ENCODE assay signal across 19 cellular contexts in genomic region chr17:745406-745805, GRCh38. TPM values are rescaled to one million over a fixed set of nuclear protein-coding genes. Genes with fewer than 3 reads are reported as not detected.
DNase-seq lines count a peak whose midpoint lies in the region; ATAC-seq, FAIRE-seq and TF ChIP-seq lines count a peak whose summit lies in the region.
"Had no signal": no experiment of that assay in that cellular context is flagged by ENCODE, and none has a peak within 500 bp of the region (broad histone marks: within the 10 kb centered on the region; RNA-seq: fewer than 3 reads in every experiment).

No MANE protein-coding gene starts in this region.

- peaks cover 15% of the 10 kb centered on the region for H3K9me1 ChIP-seq in IMR-90 (ENCODE audit: insufficient read depth, low read length)
- H3K9me1 ChIP-seq in K562 (ENCODE audit: control insufficient read depth, insufficient read depth, low read length), result no peaks in the 10 kb centered on the region

- TF ChIP-seq EP300 in K562 (IDR thresholded peaks at IDR 0.05; ENCODE audit: low read length), result no peak

- H3K36me3 ChIP-seq in IMR-90 (ENCODE audit: control insufficient read depth, insufficient read depth, low read length), result peaks cover 65% of the 10 kb centered on the region
- H3K36me3 ChIP-seq in K562 (ENCODE audit: control insufficient read depth, insufficient read depth, low read length), result peaks cover 92% of the 10 kb centered on the region

- WGBS in IMR-90 (ENCODE audit: extremely low coverage in 2 of 2, insufficient read length in 1 of 2), 2 experiments, result 91% methylated on average over 10 of the region's 11 CpGs; no CpG with 5 or more reads in 1 of the 2 experiments
- WGBS in K562 (ENCODE audit: insufficient coverage, low coverage, missing lambda C conversion rate), result 94% methylated on average over 3 of the region's 11 CpGs

- no peak overlapping the region for H4K91ac ChIP-seq in IMR-90 (ENCODE audit: insufficient read depth, low read depth, low read length)

- no peak for TF ChIP-seq CTCF in IMR-90 (conservative IDR thresholded peaks at IDR 0.05; ENCODE audit: low read depth, low read length)
- no peak for TF ChIP-seq CTCF in K562 (IDR thresholded peaks at IDR 0.05 in 2 of 3, conservative IDR thresholded peaks at IDR 0.05 in 1 of 3; ENCODE audit: insufficient read depth in 2 of 3, low read depth in 1 of 3, low read length in 3 of 3)

- H2AK5ac ChIP-seq in IMR-90 (ENCODE audit: low read depth, low read length), result no peak overlapping the region

- H3K23ac ChIP-seq in IMR-90 (ENCODE audit: low read depth, low read length), result no peak overlapping the region

- peaks cover 25 to 89% of the 10 kb centered on the region in 2 experiments for H3K79me1 ChIP-seq in IMR-90 (ENCODE audit: low read depth in 1 of 2, low read length in 2 of 2)

- TF ChIP-seq POLR2A in IMR-90 (IDR thresholded peaks at IDR 0.05; ENCODE audit: low read depth, low read length) (no peak), K562 (conservative IDR thresholded peaks at IDR 0.05) (no peak)

- H3K18ac ChIP-seq in IMR-90 (ENCODE audit: low read depth, low read length), result no peak overlapping the region

- no peak overlapping the region for H4K5ac ChIP-seq in IMR-90 (ENCODE audit: low read depth, low read length)

- CTCF ChIA-PET in IMR-90 (lab: Yijun Ruan, JAX), result no interaction called here
- CTCF ChIA-PET in K562 (lab: Yijun Ruan, JAX; ENCODE audit: low intra/inter-chr PET ratio), result no interaction called here

- intact Hi-C loops in Right ventricle myocardium inferior (cut with DNase I) (no loop called here), left ventricle myocardium superior (cut with micrococcal nuclease) (no loop called here), IMR-90 (cut with micrococcal nuclease) (no loop called here), K562 (cut with micrococcal nuclease) (no loop called here)

- TF ChIP-seq RAD21 in IMR-90 (IDR thresholded peaks at IDR 0.05; ENCODE audit: low read length) (no peak), K562 (CRISPR knock-in tag; conservative IDR thresholded peaks at IDR 0.05 in 1 of 2, IDR thresholded peaks at IDR 0.05 in 1 of 2) (no peak)

- no peaks in the 10 kb centered on the region for H3K4me1 ChIP-seq in IMR-90 (ENCODE audit: control insufficient read depth, insufficient read depth, low read length)
- H3K4me1 ChIP-seq in K562 (replicated peaks in 1 of 2; ENCODE audit: control insufficient read depth in 2 of 2, insufficient read depth in 2 of 2, low read length in 2 of 2), result peaks cover under 1 to 4% of the 10 kb centered on the region in 2 experiments; a peak in 1 of 5 replicates
- H3K4me1 ChIP-seq: Caco-2 had no signal

- no peaks in the 10 kb centered on the region for H3K9me3 ChIP-seq in IMR-90 (ENCODE audit: control insufficient read depth, insufficient read depth, low read length)
- no peaks in the 10 kb centered on the region for H3K9me3 ChIP-seq in K562 (replicated peaks; ENCODE audit: control insufficient read depth, insufficient read depth, low read depth, low read length)
- H3K9me3 ChIP-seq: Caco-2 had no signal

- H2BK120ac ChIP-seq in IMR-90 (ENCODE audit: low read depth, low read length), result no peak overlapping the region

- no TSS peak for BruUV-seq in IMR-90 (replicated peaks; lab: Mats Ljungman, UMichigan)
- BruUV-seq in K562 (replicated peaks; lab: Mats Ljungman, UMichigan), result no TSS peak

- peak; percentile 23 for ATAC-seq in Right ventricle myocardium inferior
- ATAC-seq in left ventricle myocardium superior, result no peak
- ATAC-seq in IMR-90 (ENCODE audit: low read depth), result no peak
- no peak for ATAC-seq in K562
- no peak for ATAC-seq in GM18517 (IDR thresholded peaks at IDR 0.05; ENCODE audit: unreplicated experiment)
- ATAC-seq: HCT116 had no signal

- no peak overlapping the region for H3K4me3 ChIP-seq in IMR-90 (ENCODE audit: insufficient read depth, low read depth, low read length)
- no peak overlapping the region for H3K4me3 ChIP-seq in K562

- H3K27me3 ChIP-seq in IMR-90 (ENCODE audit: control insufficient read depth, insufficient read depth, low read length), result no peaks in the 10 kb centered on the region
- no peaks in the 10 kb centered on the region for H3K27me3 ChIP-seq in K562 (ENCODE audit: control insufficient read depth in 2 of 2, insufficient read depth in 2 of 2, low read length in 2 of 2)

- H4K8ac ChIP-seq in IMR-90 (ENCODE audit: low read depth in 2 of 2, low read length in 2 of 2), result no peak overlapping the region

- H3K56ac ChIP-seq in IMR-90 (ENCODE audit: extremely low read depth, insufficient read depth, low read length), result no peak overlapping the region

- H2AK9ac ChIP-seq in IMR-90 (replicated peaks; ENCODE audit: low read depth, low read length, poor library complexity), result peak overlapping the region; percentile 19

- dilution Hi-C loops in IMR-90 (cut with HindIII; ENCODE audit: low sequenced_read_pairs, unreplicated experiment), result no loop called here

- POLR2A ChIA-PET in IMR-90 (lab: Charles Lee; ENCODE audit: unreplicated experiment), result no interaction called here
- POLR2A ChIA-PET in K562 (lab: Yijun Ruan, JAX), result interaction anchor here (0.7 to 1.9 kb wide), 5 partner anchors 10 to 69 kb away, joined by 3 to 7 read pairs (median 4); no protein-coding TSS in a partner anchor

- H3K9ac ChIP-seq in IMR-90 (ENCODE audit: low read depth, low read length) (no peak overlapping the region), K562 (ENCODE audit: insufficient read depth in 1 of 2, low read depth in 2 of 2, low read length in 2 of 2) (no peak overlapping the region)

- peaks cover 48% of the 10 kb centered on the region for H3K79me2 ChIP-seq in K562 (ENCODE audit: control insufficient read depth, insufficient read depth, low read length)

- no peak overlapping the region for H3K4ac ChIP-seq in IMR-90 (ENCODE audit: low read depth, low read length)

- H3K27ac ChIP-seq in IMR-90 (ENCODE audit: insufficient read depth, low read length), result no peak overlapping the region
- H3K27ac ChIP-seq in K562 (ENCODE audit: extremely low read depth, low read depth, low read length), result no peak overlapping the region

- H2BK15ac ChIP-seq in IMR-90 (ENCODE audit: low read depth, low read length), result no peak overlapping the region

- no peak overlapping the region for H2BK5ac ChIP-seq in IMR-90 (ENCODE audit: low read depth, low read length, poor library complexity, severe bottlenecking)

- in situ Hi-C loops in IMR-90 (cut with MboI; ENCODE audit: low sequenced_read_pairs) (no loop called here), K562 (cut with MboI) (no loop called here)

- H2AFZ ChIP-seq in IMR-90 (replicated peaks; ENCODE audit: low read length, poor library complexity) (no peak overlapping the region), K562 (ENCODE audit: low read depth, low read length) (no peak overlapping the region)

- DNase-seq in Right ventricle myocardium inferior (ENCODE audit: missing footprints) (no peak), left ventricle myocardium superior (no peak), IMR-90 (no peak), K562 (ENCODE audit: extremely low read depth in 1 of 4, low spot score in 3 of 4) (no peak), NCI-H446 treated with DMSO at 0.1 percent for 48 hours (lab: John Stamatoyannopoulos, UW) (no peak)
- DNase-seq in effector CD4-positive, alpha-beta T cell, result no peak
- DNase-seq: 8988T; C1 segment of cervical spinal cord; Caco-2; CD4-positive, alpha-beta T cell; DMS153; GDM1; GOT3; H7; HFFc6 had no signal

- H3K4me2 ChIP-seq in IMR-90 (ENCODE audit: low read depth, low read length), result no peak overlapping the region
- no peak overlapping the region for H3K4me2 ChIP-seq in K562 (ENCODE audit: insufficient read depth, low read length)

- H4K20me1 ChIP-seq in IMR-90 (ENCODE audit: insufficient read depth, low read length) (peaks cover 38% of the 10 kb centered on the region), K562 (replicated peaks; ENCODE audit: control insufficient read depth, insufficient read depth, low read length) (peaks cover 15% of the 10 kb centered on the region)

- no peak overlapping the region for H3K14ac ChIP-seq in IMR-90 (replicated peaks; ENCODE audit: low read depth, low read length)

- H2BK20ac ChIP-seq in IMR-90 (ENCODE audit: low read depth, low read length), result no peak overlapping the region

- FAIRE-seq in K562 (lab: Jason Lieb, UNC), result no peak
- FAIRE-seq: GM12892, GM18507 had no signal

RNA-seq across cellular contexts. Expression of gene GEMIN4, which starts 6.7 kb away (rescaled TPM):
- total RNA-seq in Right ventricle myocardium inferior, result 12.6 TPM
- total RNA-seq in left ventricle myocardium superior, result 14.1 TPM
- 13.9 and 16.5 TPM in 2 replicates for total RNA-seq in IMR-90 (2012; rRNA removed)
- 18.3 and 20.4 TPM in 2 replicates for polyA plus RNA-seq in IMR-90 (2012; rRNA removed)
- polyA plus RNA-seq in IMR-90 (2012; cell fraction: cytosol; rRNA removed), result 13.6 and 16.5 TPM in 2 replicates
- polyA plus RNA-seq in IMR-90 (2012; cell fraction: nucleus; rRNA removed; ENCODE audit: low replicate concordance), result 29.9 and 42.3 TPM in 2 replicates
- total RNA-seq in K562 (2011; cell fraction: chromatin; rRNA removed; ENCODE audit: low replicate concordance), result 30.0 and 64.9 TPM in 2 replicates
- total RNA-seq in K562 (2011; cell fraction: nucleolus; rRNA removed), result 36.8 and 49.5 TPM in 2 replicates
- 43.7 and 49.5 TPM in 2 replicates for total RNA-seq in K562 (2011; cell fraction: nucleoplasm; rRNA removed)
- 16.7 and 25.3 TPM in 2 replicates for total RNA-seq in K562 (2014; rRNA removed)
- 6.3 and 8.6 TPM in 2 replicates for total RNA-seq in K562 (2014; rRNA removed; fragmentation: Illumina TruSeq; extraction: Trizol)
- total RNA-seq in K562 (2015; rRNA removed; fragmentation: Illumina TruSeq; extraction: Trizol), result 9.4 and 10.5 TPM in 2 replicates
- total RNA-seq in K562 (2021), result 36.6 and 38.5 TPM in 2 replicates
- 10.8 and 23.4 TPM in 2 replicates for polyA plus RNA-seq in K562 (2011; rRNA removed)
- 9.8 and 21.2 TPM in 2 replicates for polyA plus RNA-seq in K562 (2011; cell fraction: cytosol; rRNA removed)
- 22.9 and 38.2 TPM in 2 replicates for polyA plus RNA-seq in K562 (2011; cell fraction: nucleus; rRNA removed)
- 20.2 and 21.9 TPM in 2 replicates for polyA plus RNA-seq in K562 (2012)
- polyA plus RNA-seq in K562 (2014; fragmentation: Illumina TruSeq; extraction: Trizol), result 32.1 and 42.5 TPM in 2 replicates
- polyA plus RNA-seq in K562 (2014; fragmentation: Nextera tagmentation; extraction: Ambion mirVana), result 1 to 10 TPM; 1.8 to 2.3 TPM
- 14.3 and 15.8 TPM in 2 replicates for polyA plus RNA-seq in K562 (2014; rRNA removed)
- polyA minus RNA-seq in K562 (2011; rRNA and poly(A)+ RNA removed), result 12.4 and 15.3 TPM in 2 replicates
- polyA minus RNA-seq in K562 (2011; cell fraction: cytosol; rRNA and poly(A)+ RNA removed), result 13.9 and 15.2 TPM in 2 replicates
- 18.6 and 25.3 TPM in 2 replicates for polyA minus RNA-seq in K562 (2011; cell fraction: nucleus; rRNA and poly(A)+ RNA removed)

RNA-seq across cellular contexts. Expression of gene TLCD3A, which starts 13.0 kb away (rescaled TPM):
- total RNA-seq in Right ventricle myocardium inferior (2.5 TPM), left ventricle myocardium superior (2.3 TPM), IMR-90 (2012; rRNA removed) (14.4 and 15.2 TPM in 2 replicates), K562 (2014; rRNA removed) (7.9 and 10.8 TPM in 2 replicates), K562 (2014; rRNA removed; fragmentation: Illumina TruSeq; extraction: Trizol) (5.6 and 6.5 TPM in 2 replicates), K562 (2015; rRNA removed; fragmentation: Illumina TruSeq; extraction: Trizol) (6.9 and 7.1 TPM in 2 replicates), K562 (2021) (8.7 and 9.3 TPM in 2 replicates)
- polyA plus RNA-seq in IMR-90 (2012; rRNA removed) (33.3 and 35.0 TPM in 2 replicates), K562 (2011; rRNA removed) (11.9 and 13.5 TPM in 2 replicates), K562 (2014; fragmentation: Illumina TruSeq; extraction: Trizol) (8.2 and 9.4 TPM in 2 replicates), K562 (2014; fragmentation: Nextera tagmentation; extraction: Ambion mirVana) (1 to 10 TPM; 1.3 to 1.7 TPM), K562 (2014; rRNA removed) (7.3 and 9.4 TPM in 2 replicates)
- 23.3 and 36.1 TPM in 2 replicates for polyA plus RNA-seq in IMR-90 (2012; cell fraction: cytosol; rRNA removed)
- polyA plus RNA-seq in IMR-90 (2012; cell fraction: nucleus; rRNA removed; ENCODE audit: low replicate concordance), result 19.6 and 20.6 TPM in 2 replicates
- total RNA-seq in K562 (2011; cell fraction: chromatin; rRNA removed; ENCODE audit: low replicate concordance), result 11.0 and 24.6 TPM in 2 replicates
- total RNA-seq in K562 (2011; cell fraction: nucleolus; rRNA removed), result 20.4 and 25.5 TPM in 2 replicates
- total RNA-seq in K562 (2011; cell fraction: nucleoplasm; rRNA removed), result 20.2 and 23.2 TPM in 2 replicates
- polyA plus RNA-seq in K562 (2011; cell fraction: cytosol; rRNA removed), result 16.7 and 24.3 TPM in 2 replicates
- polyA plus RNA-seq in K562 (2011; cell fraction: nucleus; rRNA removed), result 8.0 and 11.5 TPM in 2 replicates
- 9.3 and 10.4 TPM in 2 replicates for polyA plus RNA-seq in K562 (2012)
- 12.4 and 20.2 TPM in 2 replicates for polyA minus RNA-seq in K562 (2011; rRNA and poly(A)+ RNA removed)
- 10.1 and 10.3 TPM in 2 replicates for polyA minus RNA-seq in K562 (2011; cell fraction: cytosol; rRNA and poly(A)+ RNA removed)
- polyA minus RNA-seq in K562 (2011; cell fraction: nucleus; rRNA and poly(A)+ RNA removed), result 4.4 and 5.2 TPM in 2 replicates

RNA-seq across cellular contexts. Expression of gene VPS53, which starts 30.8 kb away (rescaled TPM):
- 33.5 TPM for total RNA-seq in Right ventricle myocardium inferior
- total RNA-seq in left ventricle myocardium superior, result 35.4 TPM
- 31.0 and 32.8 TPM in 2 replicates for total RNA-seq in IMR-90 (2012; rRNA removed)
- 19.3 and 23.4 TPM in 2 replicates for polyA plus RNA-seq in IMR-90 (2012; rRNA removed)
- 6.8 and 8.5 TPM in 2 replicates for polyA plus RNA-seq in IMR-90 (2012; cell fraction: cytosol; rRNA removed)
- polyA plus RNA-seq in IMR-90 (2012; cell fraction: nucleus; rRNA removed; ENCODE audit: low replicate concordance), result 14.4 and 19.3 TPM in 2 replicates
- total RNA-seq in K562 (2011; cell fraction: chromatin; rRNA removed; ENCODE audit: low replicate concordance), result 76.4 and 103 TPM in 2 replicates
- total RNA-seq in K562 (2011; cell fraction: nucleolus; rRNA removed), result 32.6 and 35.0 TPM in 2 replicates
- total RNA-seq in K562 (2011; cell fraction: nucleoplasm; rRNA removed), result 47.7 and 52.4 TPM in 2 replicates
- total RNA-seq in K562 (2014; rRNA removed), result 4.9 and 9.1 TPM in 2 replicates
- 6.9 and 7.1 TPM in 2 replicates for total RNA-seq in K562 (2014; rRNA removed; fragmentation: Illumina TruSeq; extraction: Trizol)
- 8.1 and 8.3 TPM in 2 replicates for total RNA-seq in K562 (2015; rRNA removed; fragmentation: Illumina TruSeq; extraction: Trizol)
- total RNA-seq in K562 (2021), result 27.5 and 29.1 TPM in 2 replicates
- 9.9 and 12.4 TPM in 2 replicates for polyA plus RNA-seq in K562 (2011; rRNA removed)
- 7.0 and 8.0 TPM in 2 replicates for polyA plus RNA-seq in K562 (2011; cell fraction: cytosol; rRNA removed)
- 16.7 and 18.6 TPM in 2 replicates for polyA plus RNA-seq in K562 (2011; cell fraction: nucleus; rRNA removed)
- polyA plus RNA-seq in K562 (2012), result 9.9 and 17.0 TPM in 2 replicates
- 8.3 and 8.8 TPM in 2 replicates for polyA plus RNA-seq in K562 (2014; fragmentation: Illumina TruSeq; extraction: Trizol)
- 1 to 10 TPM in 1 of 2 experiments, under 1 TPM in 1; 0.90 to 1.3 TPM for polyA plus RNA-seq in K562 (2014; fragmentation: Nextera tagmentation; extraction: Ambion mirVana)
- polyA plus RNA-seq in K562 (2014; rRNA removed), result 6.0 and 8.2 TPM in 2 replicates
- 45.0 and 68.4 TPM in 2 replicates for polyA minus RNA-seq in K562 (2011; rRNA and poly(A)+ RNA removed)
- polyA minus RNA-seq in K562 (2011; cell fraction: cytosol; rRNA and poly(A)+ RNA removed), result 22.6 and 24.3 TPM in 2 replicates
- polyA minus RNA-seq in K562 (2011; cell fraction: nucleus; rRNA and poly(A)+ RNA removed), result 30.6 and 48.9 TPM in 2 replicates

RNA-seq across cellular contexts. Expression of gene GLOD4, which starts 36.7 kb away (rescaled TPM):
- total RNA-seq in Right ventricle myocardium inferior (21.2 TPM), left ventricle myocardium superior (29.9 TPM), IMR-90 (2012; rRNA removed) (26.3 and 41.1 TPM in 2 replicates), K562 (2014; rRNA removed) (45.3 and 52.0 TPM in 2 replicates), K562 (2014; rRNA removed; fragmentation: Illumina TruSeq; extraction: Trizol) (52.7 and 61.4 TPM in 2 replicates), K562 (2015; rRNA removed; fragmentation: Illumina TruSeq; extraction: Trizol) (49.8 and 54.6 TPM in 2 replicates), K562 (2021) (55.2 and 64.9 TPM in 2 replicates)
- polyA plus RNA-seq in IMR-90 (2012; rRNA removed) (26.5 and 36.7 TPM in 2 replicates), K562 (2011; rRNA removed) (45.6 and 65.9 TPM in 2 replicates), K562 (2014; fragmentation: Illumina TruSeq; extraction: Trizol) (67.2 and 67.6 TPM in 2 replicates), K562 (2014; fragmentation: Nextera tagmentation; extraction: Ambion mirVana) (100 to 1,000 TPM in 1 of 2 experiments, 10 to 100 TPM in 1; 62.3 to 109 TPM), K562 (2014; rRNA removed) (69.2 and 81.7 TPM in 2 replicates)
- 7.9 and 19.3 TPM in 2 replicates for polyA plus RNA-seq in IMR-90 (2012; cell fraction: cytosol; rRNA removed)
- polyA plus RNA-seq in IMR-90 (2012; cell fraction: nucleus; rRNA removed; ENCODE audit: low replicate concordance), result 10.6 and 51.9 TPM in 2 replicates
- 41.8 and 82.0 TPM in 2 replicates for total RNA-seq in K562 (2011; cell fraction: chromatin; rRNA removed; ENCODE audit: low replicate concordance)
- 22.0 and 26.6 TPM in 2 replicates for total RNA-seq in K562 (2011; cell fraction: nucleolus; rRNA removed)
- 56.0 and 74.9 TPM in 2 replicates for total RNA-seq in K562 (2011; cell fraction: nucleoplasm; rRNA removed)
- polyA plus RNA-seq in K562 (2011; cell fraction: cytosol; rRNA removed), result 17.8 and 37.4 TPM in 2 replicates
- polyA plus RNA-seq in K562 (2011; cell fraction: nucleus; rRNA removed), result 33.7 and 46.6 TPM in 2 replicates
- polyA plus RNA-seq in K562 (2012), result 47.2 and 69.3 TPM in 2 replicates
- polyA minus RNA-seq in K562 (2011; rRNA and poly(A)+ RNA removed), result 42.2 and 59.2 TPM in 2 replicates
- polyA minus RNA-seq in K562 (2011; cell fraction: cytosol; rRNA and poly(A)+ RNA removed), result 14.0 and 15.5 TPM in 2 replicates
- 12.1 and 17.2 TPM in 2 replicates for polyA minus RNA-seq in K562 (2011; cell fraction: nucleus; rRNA and poly(A)+ RNA removed)

RNA-seq across cellular contexts. Expression of gene MRM3, which starts 36.7 kb away (rescaled TPM):
- total RNA-seq in Right ventricle myocardium inferior (18.7 TPM), left ventricle myocardium superior (22.4 TPM), IMR-90 (2012; rRNA removed) (15.2 and 16.1 TPM in 2 replicates), K562 (2014; rRNA removed) (24.8 and 40.6 TPM in 2 replicates), K562 (2014; rRNA removed; fragmentation: Illumina TruSeq; extraction: Trizol) (16.4 and 19.4 TPM in 2 replicates), K562 (2015; rRNA removed; fragmentation: Illumina TruSeq; extraction: Trizol) (18.3 and 19.5 TPM in 2 replicates), K562 (2021) (21.2 and 23.0 TPM in 2 replicates)
- polyA plus RNA-seq in IMR-90 (2012; rRNA removed) (8.9 and 9.0 TPM in 2 replicates), K562 (2011; rRNA removed) (19.0 and 23.5 TPM in 2 replicates), K562 (2014; fragmentation: Illumina TruSeq; extraction: Trizol) (13.6 and 18.1 TPM in 2 replicates), K562 (2014; fragmentation: Nextera tagmentation; extraction: Ambion mirVana) (1 to 10 TPM; 2.4 to 3.7 TPM), K562 (2014; rRNA removed) (19.4 and 24.4 TPM in 2 replicates)
- polyA plus RNA-seq in IMR-90 (2012; cell fraction: cytosol; rRNA removed), result 8.3 and 10.0 TPM in 2 replicates
- 5.4 and 7.5 TPM in 2 replicates for polyA plus RNA-seq in IMR-90 (2012; cell fraction: nucleus; rRNA removed; ENCODE audit: low replicate concordance)
- 19.2 and 25.8 TPM in 2 replicates for total RNA-seq in K562 (2011; cell fraction: chromatin; rRNA removed; ENCODE audit: low replicate concordance)
- total RNA-seq in K562 (2011; cell fraction: nucleolus; rRNA removed), result 44.0 and 47.0 TPM in 2 replicates
- 23.2 and 27.1 TPM in 2 replicates for total RNA-seq in K562 (2011; cell fraction: nucleoplasm; rRNA removed)
- 15.6 and 17.3 TPM in 2 replicates for polyA plus RNA-seq in K562 (2011; cell fraction: cytosol; rRNA removed)
- 13.2 and 17.1 TPM in 2 replicates for polyA plus RNA-seq in K562 (2011; cell fraction: nucleus; rRNA removed)
- polyA plus RNA-seq in K562 (2012), result 11.2 and 20.0 TPM in 2 replicates
- polyA minus RNA-seq in K562 (2011; rRNA and poly(A)+ RNA removed), result 21.9 and 22.4 TPM in 2 replicates
- polyA minus RNA-seq in K562 (2011; cell fraction: cytosol; rRNA and poly(A)+ RNA removed), result 12.9 and 13.9 TPM in 2 replicates
- polyA minus RNA-seq in K562 (2011; cell fraction: nucleus; rRNA and poly(A)+ RNA removed), result 18.4 and 26.4 TPM in 2 replicates
